Comparison of ENCODE assay signal across 6 cellular contexts in genomic region chr7:151008511-151009323, GRCh38. TPM values are rescaled to one million over a fixed set of nuclear protein-coding genes. Genes with fewer than 3 reads are reported as not detected.
A peak's percentile ranks its signal among the peaks of the same experiment; 100 is the strongest.
DNase-seq lines count a peak whose midpoint lies in the region; ATAC-seq and TF ChIP-seq lines count a peak whose summit lies in the region.

No MANE protein-coding gene starts in this region.

- intact Hi-C loops in left colon (cut with DNase I, micrococcal nuclease): no loop called here

- DNase-seq in GM10266 (ENCODE audit: extremely low spot score) (peak; percentile 69), left colon (peak; percentile 53 to 81), NCI-H526 (lab: John Stamatoyannopoulos, UW) (no peak)
- DNase-seq in activated T-helper 1 cell treated with anti-CD3 and anti-CD28 coated beads, Interleukin-2, amount 50 U/mL, for 16 hours (ENCODE audit: low read depth in 1 of 2, low spot score in 1 of 2): peak; percentile 64 to 77
- DNase-seq in stimulated activated naive CD4-positive, alpha-beta T cell treated with Interleukin-2 at 50 U/mL for 16 hours (lab: John Stamatoyannopoulos, UW): peak; percentile 73

- H3K27ac ChIP-seq in HUES64 (ENCODE audit: low read depth, low read length): no peak overlapping the region

- peak; percentile 33 for ATAC-seq in left colon

- peak overlapping the region; percentile 1; the same call in 1 of the 2 replicates for H3K4me3 ChIP-seq in HUES64 (ENCODE audit: low read length)

- peaks cover 28% of the 10 kb centered on the region for H3K4me1 ChIP-seq in HUES64 (ENCODE audit: insufficient read depth, low read length)

- no peak overlapping the region for H3K9ac ChIP-seq in HUES64 (ENCODE audit: low read depth, low read length)

- H3K27me3 ChIP-seq in HUES64 (ENCODE audit: insufficient read depth, low read length): peaks cover 4% of the 10 kb centered on the region; the same call in 1 of the 2 replicates

- no peaks in the 10 kb centered on the region for H3K9me3 ChIP-seq in HUES64 (ENCODE audit: insufficient read depth, low read depth, low read length)

- WGBS in HUES64: 59% methylated on average over 40 of the region's 40 CpGs

- no peaks in the 10 kb centered on the region for H3K36me3 ChIP-seq in HUES64 (ENCODE audit: insufficient read depth, low read length)

- peak; percentile 84 for TF ChIP-seq CTCF in GM10266 (IDR thresholded peaks at IDR 0.05; ENCODE audit: control insufficient read depth, insufficient read depth, low read depth, missing control alignments)

RNA-seq across cellular contexts. Expression of gene ATG9B, which starts 15.6 kb away (rescaled TPM):
- polyA plus RNA-seq in HUES64 (2013, experiment 1 of 2): 1.9 TPM
- 3.7 TPM for polyA plus RNA-seq in HUES64 (2013, experiment 2 of 2)
- under 1 TPM in 1 of 2 donors, not detected in 1; 0.22 TPM for total RNA-seq in left colon

RNA-seq across cellular contexts. Expression of gene NOS3, which starts 17.9 kb away (rescaled TPM):
- 6.1 TPM for polyA plus RNA-seq in HUES64 (2013, experiment 1 of 2)
- polyA plus RNA-seq in HUES64 (2013, experiment 2 of 2): 9.2 TPM
- total RNA-seq in left colon: 1 to 10 TPM; 2.7 to 5.4 TPM

RNA-seq across cellular contexts. Expression of gene ABCB8, which starts 19.5 kb away (rescaled TPM):
- polyA plus RNA-seq in HUES64 (2013, experiment 1 of 2): 14.4 TPM
- polyA plus RNA-seq in HUES64 (2013, experiment 2 of 2): 14.5 TPM
- total RNA-seq in left colon: 10 to 100 TPM; 25.3 to 40.0 TPM

RNA-seq across cellular contexts. Expression of gene KCNH2, which starts 30.6 kb away (rescaled TPM):
- polyA plus RNA-seq in HUES64 (2013, experiment 1 of 2): 5.3 TPM
- 8.0 TPM for polyA plus RNA-seq in HUES64 (2013, experiment 2 of 2)
- 10 to 100 TPM in 1 of 2 donors, under 1 TPM in 1; 0.92 to 10.4 TPM for total RNA-seq in left colon

RNA-seq across cellular contexts. Expression of gene ASIC3, which starts 39.6 kb away (rescaled TPM):
- 0.75 TPM for polyA plus RNA-seq in HUES64 (2013, experiment 1 of 2)
- polyA plus RNA-seq in HUES64 (2013, experiment 2 of 2): 1.0 TPM
- 1 to 10 TPM; 1.4 to 2.3 TPM for total RNA-seq in left colon

Comparison
In these comparisons a context has a peak if more than half of its experiments do, and no peak if none do; other contexts are left out.
1. DNase-seq: peak in GM10266 (single experiment), activated T-helper 1 cell treated with anti-CD3 and anti-CD28 coated beads, Interleukin-2, amount 50 U/mL, for 16 hours (2 of 2), left colon (2 of 2) and stimulated activated naive CD4-positive, alpha-beta T cell treated with Interleukin-2 at 50 U/mL for 16 hours (single experiment); none in NCI-H526 (0 of 2).